Comparison of ENCODE assay signal across 23 cellular contexts in the genomic region with DNA sequence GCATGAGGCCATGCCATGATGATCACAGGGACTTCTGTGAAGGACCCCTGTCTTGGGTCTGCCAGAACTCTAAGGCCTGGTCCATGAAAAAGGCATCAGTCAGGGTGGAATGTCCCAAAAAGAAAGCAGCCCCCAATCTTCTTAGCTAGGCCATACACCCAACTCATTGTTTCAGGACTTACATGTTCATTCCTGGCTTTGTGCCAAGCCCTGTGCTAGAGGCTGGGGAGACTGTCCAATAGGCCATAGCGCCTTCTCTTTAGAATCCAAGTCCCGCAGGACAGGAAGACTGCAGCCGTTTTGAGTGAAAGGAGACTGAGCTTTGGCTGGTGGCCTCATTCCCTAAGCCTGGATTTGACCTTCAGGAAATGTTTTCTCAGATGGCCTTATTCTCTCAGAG.
DNase-seq lines count a peak whose midpoint lies in the region; ATAC-seq, FAIRE-seq and TF ChIP-seq lines count a peak whose summit lies in the region.
"Had no signal": no experiment of that assay in that cellular context is flagged by ENCODE, and none has a peak within 500 bp of the region (broad histone marks: within the 10 kb centered on the region; RNA-seq: fewer than 3 reads in every experiment).

No MANE protein-coding gene starts in this region.

- no peaks in the 10 kb centered on the region for H3K27me3 ChIP-seq in pancreas
- H3K27me3 ChIP-seq in prostate gland (replicated peaks; ENCODE audit: insufficient read depth), result no peaks in the 10 kb centered on the region
- H3K27me3 ChIP-seq: BLaER1 had no signal

- peak in 3 of 4 donors; percentile 10 to 24 (median 15) for ATAC-seq in pancreas
- ATAC-seq: natural killer cell treated with Interleukin-12 subunit alpha and Interleukin-12 subunit beta and Interleukin-15 and Interleukin-18, amount 100 ng/mL, for 72 hours had no signal

- no peak for TF ChIP-seq POLR2A in prostate gland (IDR thresholded peaks at IDR 0.05)

- DNase-seq in NCI-H146 (lab: John Stamatoyannopoulos, UW) (peak; percentile 21), NCI-H146 treated with DMSO at 0.1 percent for 48 hours (lab: John Stamatoyannopoulos, UW; ENCODE audit: unreplicated experiment) (no peak), RPMI8226 (peak; percentile 38), fibroblast of pulmonary artery (ENCODE audit: low read depth) (peak; percentile 52), pancreas (no peak), amniotic stem cell (lab: John Stamatoyannopoulos, UW) (no peak), NCI-H446 treated with DMSO at 0.1 percent for 48 hours (lab: John Stamatoyannopoulos, UW) (no peak), prostate gland (ENCODE audit: low spot score) (no peak)
- DNase-seq: activated CD4-positive, alpha-beta T cell treated with anti-CD3 and anti-CD28 coated beads, Interleukin-2, amount 50 U/mL, for 4 hours; activated naive CD4-positive, alpha-beta T cell treated with anti-CD3 and anti-CD28 coated beads for 36 hours; foreskin fibroblast; GF-D8; GOT3; NCI-H2227 treated with DMSO at 0.1 percent for 48 hours; SHP77; stimulated activated CD4-positive, alpha-beta T cell treated with anti-CD3 and anti-CD28 coated beads, Interleukin-2, amount 100 ng/mL, for 24 hours had no signal

- FAIRE-seq in pancreas (lab: Jason Lieb, UNC), result no peak
- FAIRE-seq: D721Med, endometrium, urothelium cell line had no signal

- H3K9me3 ChIP-seq in pancreas (no peaks in the 10 kb centered on the region), prostate gland (no peaks in the 10 kb centered on the region)
- H3K9me3 ChIP-seq: BLaER1 had no signal

- no peak for TF ChIP-seq CTCF in fibroblast of pulmonary artery (IDR thresholded peaks at IDR 0.05; ENCODE audit: low read length, missing control alignments)
- no peak for TF ChIP-seq CTCF in pancreas (IDR thresholded peaks at IDR 0.05)
- TF ChIP-seq CTCF in prostate gland (IDR thresholded peaks at IDR 0.05), result no peak

- no peak overlapping the region for H3K4me3 ChIP-seq in fibroblast of pulmonary artery (replicated peaks; ENCODE audit: low read depth, low read length)
- no peak overlapping the region for H3K4me3 ChIP-seq in pancreas
- H3K4me3 ChIP-seq in prostate gland, result no peak overlapping the region
- H3K4me3 ChIP-seq: BLaER1 had no signal

- H3K36me3 ChIP-seq in pancreas, result no peaks in the 10 kb centered on the region
- no peaks in the 10 kb centered on the region for H3K36me3 ChIP-seq in prostate gland

- intact Hi-C loops in pancreas (cut with DNase I), result no loop called here
- intact Hi-C loops in prostate gland (cut with DNase I), result no loop called here

- WGBS in pancreas, 2 donors, result 46 to 50% methylated on average over 3 of the region's 3 CpGs
- 75% methylated on average over 3 of the region's 3 CpGs for WGBS in prostate gland

- H3K27ac ChIP-seq in pancreas (no peak overlapping the region), prostate gland (no peak overlapping the region)
- H3K27ac ChIP-seq: BLaER1, parathyroid adenoma, VCaP had no signal

- peaks cover 3 to 10% (median 9%) of the 10 kb centered on the region in 3 donors for H3K4me1 ChIP-seq in pancreas
- H3K4me1 ChIP-seq in prostate gland (replicated peaks), result no peaks in the 10 kb centered on the region

Comparison
In these comparisons a context has a peak if more than half of its experiments do, and no peak if none do; other contexts are left out.
1. DNase-seq: peak in NCI-H146 (single experiment), RPMI8226 (single experiment) and fibroblast of pulmonary artery (single experiment); none in NCI-H146 treated with DMSO at 0.1 percent for 48 hours (single experiment), pancreas (0 of 6), amniotic stem cell (single experiment), NCI-H446 treated with DMSO at 0.1 percent for 48 hours (single experiment) and prostate gland (single experiment).